ENCODE assay signal across 8 cellular contexts in the genomic region with DNA sequence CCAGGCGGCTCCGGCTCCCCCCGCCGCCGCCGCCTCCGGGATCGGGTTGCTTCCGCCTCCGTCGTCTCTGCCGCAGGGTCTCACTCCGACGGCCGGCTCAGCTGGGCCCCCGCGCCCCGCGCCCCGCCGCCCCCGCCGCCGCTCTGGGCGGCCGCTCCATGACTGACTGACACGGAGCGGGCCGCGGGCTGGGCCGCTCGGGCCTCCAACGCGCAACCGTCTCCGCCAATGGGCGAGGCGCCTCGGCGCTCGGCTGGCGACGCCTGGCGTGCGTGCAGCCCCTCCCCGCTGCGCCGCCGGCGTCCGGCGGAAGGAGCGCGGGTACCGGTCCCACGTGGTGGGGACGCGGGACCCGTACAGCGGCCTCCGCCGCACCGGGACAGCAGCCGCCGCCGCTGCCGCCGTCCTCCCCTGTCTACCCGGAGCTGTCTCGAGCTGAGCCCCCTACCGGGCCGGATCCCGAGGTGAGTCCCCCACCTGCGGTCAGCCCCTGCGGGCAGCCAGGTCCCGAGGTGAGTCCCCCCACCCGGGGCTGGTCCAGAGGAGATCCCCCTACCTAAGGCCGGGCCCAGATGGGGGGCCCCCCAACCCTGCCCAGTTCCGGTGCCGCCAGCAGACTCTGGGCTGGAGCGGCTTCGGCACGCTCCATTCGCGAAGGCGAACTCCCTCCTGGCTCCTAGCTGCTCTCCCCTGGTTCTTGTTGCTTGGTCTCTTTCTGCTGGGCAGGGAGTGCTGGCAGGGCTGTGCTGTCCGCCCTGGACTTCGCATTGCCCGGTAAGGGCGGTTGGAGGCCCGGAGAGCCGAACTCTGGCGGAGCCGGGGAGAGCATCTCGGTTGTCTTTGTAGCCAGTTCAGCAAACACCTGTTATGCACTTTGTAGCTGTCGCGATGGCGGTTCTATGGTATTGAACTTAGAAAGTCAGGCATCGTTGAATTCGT. TPM values are rescaled to one million over a fixed set of nuclear protein-coding genes. Genes with fewer than 3 reads are reported as not detected.
A peak's percentile ranks its signal among the peaks of the same experiment; 100 is the strongest.
DNase-seq lines count a peak whose midpoint lies in the region; ATAC-seq and TF ChIP-seq lines count a peak whose summit lies in the region.

A gene (minus strand): TSS at position 230 of the 939 bp plus-strand sequence. CDS start 11,640 bp downstream, outside the sequence.
A gene (plus strand): TSS at position 355 of the 939 bp plus-strand sequence. CDS start 1,387 bp downstream, outside the sequence.

- peaks cover 36% of the 10 kb centered on the region for H3K4me1 Mint-ChIP-seq in neural crest cell

- H3K9me2 ChIP-seq in DOHH2 (replicated peaks; ENCODE audit: control insufficient read depth, low read length): no peaks in the 10 kb centered on the region
- H3K9me2 ChIP-seq in Karpas-422 (replicated peaks; ENCODE audit: insufficient read depth, low read length): no peaks in the 10 kb centered on the region

- TF ChIP-seq EP300 in stomach (IDR thresholded peaks at IDR 0.05): no peak

- H3K27me3 Mint-ChIP-seq in neural crest cell (ENCODE audit: low read depth): no peaks in the 10 kb centered on the region

- H3K27ac ChIP-seq in DOHH2 (ENCODE audit: low read depth, low read length) (peak within 1 kb of the TSS; percentile 58), Karpas-422 (ENCODE audit: low read length) (peak within 1 kb of the TSS; percentile 68), stomach (peak within 1 kb of the TSS; percentile 86 to 98 (median 91))

- peak within 1 kb of the TSS; percentile 96 for H3K9ac ChIP-seq in Karpas-422 (ENCODE audit: low read length)

- no peaks in the 10 kb centered on the region for H3K36me3 Mint-ChIP-seq in neural crest cell (ENCODE audit: low read depth)

- H3K4me2 ChIP-seq in DOHH2 (ENCODE audit: low read length) (peak within 1 kb of the TSS; percentile 92), Karpas-422 (ENCODE audit: low read depth, low read length, poor library complexity, severe bottlenecking) (peak within 1 kb of the TSS; percentile 80)

- H3K4me1 ChIP-seq in DOHH2 (ENCODE audit: control insufficient read depth, low read length): peaks cover 25% of the 10 kb centered on the region
- H3K4me1 ChIP-seq in Karpas-422 (ENCODE audit: low read length): peaks cover 42% of the 10 kb centered on the region
- peaks cover 31 to 55% (median 43%) of the 10 kb centered on the region in 4 donors for H3K4me1 ChIP-seq in stomach

- WGBS in stomach, 5 donors: 0 to 1% (median 0%) methylated on average over 18 to 96 of the region's 100 CpGs

- no peaks in the 10 kb centered on the region for H3K27me3 ChIP-seq in DOHH2 (ENCODE audit: control insufficient read depth, low read length)
- no peaks in the 10 kb centered on the region for H3K27me3 ChIP-seq in Karpas-422 (ENCODE audit: low read length)
- no peaks in the 10 kb centered on the region for H3K27me3 ChIP-seq in stomach

- DNase-seq in Karpas-422 (peak; percentile 95), SIG-M5 (lab: John Stamatoyannopoulos, UW) (peak; percentile 58), activated gamma-delta T cell (lab: John Stamatoyannopoulos, UW) (peak; percentile 83), foreskin fibroblast (peak; percentile 93 to 97), neural crest cell (ENCODE audit: low read depth, low spot score) (peak; percentile 75), stomach (peak; percentile 90)

- H3K27ac Mint-ChIP-seq in neural crest cell (ENCODE audit: unreplicated experiment): peak within 1 kb of the TSS; percentile 64

- ATAC-seq in GM21737 (IDR thresholded peaks at IDR 0.05; ENCODE audit: unreplicated experiment): peak; percentile 85

- H3K4me3 Mint-ChIP-seq in neural crest cell: peak within 1 kb of the TSS; percentile 97

- peaks cover 4% of the 10 kb centered on the region; the same call in 1 of the 2 replicates for H4K20me1 ChIP-seq in DOHH2 (ENCODE audit: control insufficient read depth, insufficient read depth, low read depth, low read length)
- H4K20me1 ChIP-seq in Karpas-422 (ENCODE audit: insufficient read depth, low read depth, low read length): peaks cover 3% of the 10 kb centered on the region; the same call in 1 of the 2 replicates

- TF ChIP-seq CTCF in DOHH2 (IDR thresholded peaks at IDR 0.05; ENCODE audit: low read depth, low read length, poor library complexity, severe bottlenecking): no peak
- no peak for TF ChIP-seq CTCF in foreskin fibroblast (IDR thresholded peaks at IDR 0.05; ENCODE audit: low read depth, low read length)
- peak; percentile 20 for TF ChIP-seq CTCF in neural crest cell (conservative IDR thresholded peaks at IDR 0.05)
- TF ChIP-seq CTCF in stomach (IDR thresholded peaks at IDR 0.05): peak in 1 of 7 experiments; percentile 20

- H3K9me3 ChIP-seq in DOHH2 (ENCODE audit: control insufficient read depth, insufficient read depth, low read length): no peaks in the 10 kb centered on the region
- H3K9me3 ChIP-seq in Karpas-422 (ENCODE audit: low read length): no peaks in the 10 kb centered on the region
- H3K9me3 ChIP-seq in stomach: no peaks in the 10 kb centered on the region

- intact Hi-C loops in stomach (cut with DNase I; ENCODE audit: low total_unique reads): loop anchor here (5.0 kb wide), 1 partner anchor 64 kb away; no protein-coding TSS in a partner anchor

- H3K9me3 Mint-ChIP-seq in neural crest cell: no peaks in the 10 kb centered on the region

- peak within 1 kb of the TSS; percentile 70; the same call in 1 of the 2 replicates for H2AFZ ChIP-seq in Karpas-422 (ENCODE audit: low read length)

- TF ChIP-seq POLR2A in stomach (IDR thresholded peaks at IDR 0.05): no peak

- H3K4me3 ChIP-seq in DOHH2 (ENCODE audit: low read length) (peak within 1 kb of the TSS; percentile 93), Karpas-422 (ENCODE audit: low read length) (peak within 1 kb of the TSS; percentile 96), foreskin fibroblast (ENCODE audit: low read depth in 1 of 2, low read length in 2 of 2) (peak within 1 kb of the TSS; percentile 82 to 95), stomach (peak within 1 kb of the TSS; percentile 93 to 99 (median 96))

- no peaks in the 10 kb centered on the region for H3F3A ChIP-seq in DOHH2 (ENCODE audit: control insufficient read depth, insufficient read depth)

- H3K36me3 ChIP-seq in DOHH2 (ENCODE audit: control insufficient read depth, low read length) (peaks cover 43% of the 10 kb centered on the region), Karpas-422 (ENCODE audit: insufficient read depth, low read length) (peaks cover 13% of the 10 kb centered on the region; the same call in 1 of the 2 replicates), stomach (peaks cover 0 to 4% (median 1%) of the 10 kb centered on the region in 4 donors)

- H3K79me2 ChIP-seq in DOHH2 (ENCODE audit: control insufficient read depth, low read length): peaks cover 94% of the 10 kb centered on the region
- H3K79me2 ChIP-seq in Karpas-422 (ENCODE audit: low read length): peaks cover 91% of the 10 kb centered on the region

RNA-seq across cellular contexts. Expression of the first gene that starts in this region (rescaled TPM):
- total RNA-seq in Karpas-422 (2014; rRNA removed; shearing (Covaris generic); ENCODE audit: low replicate concordance): 30.7 and 32.6 TPM in 2 replicates
- total RNA-seq in neural crest cell (29.4 and 29.7 TPM in 2 replicates), stomach (10 to 100 TPM in 3 of 5 donors, 1 to 10 TPM in 1, under 1 TPM in 1; 0.29 to 33.8 (median 18.4) TPM)
- 1 to 10 TPM; 5.9 to 9.5 (median 8.2) TPM for polyA plus RNA-seq in stomach

RNA-seq across cellular contexts. Expression of the second gene that starts in this region (rescaled TPM):
- total RNA-seq in Karpas-422 (2014; rRNA removed; shearing (Covaris generic); ENCODE audit: low replicate concordance): 14.1 and 15.0 TPM in 2 replicates
- total RNA-seq in neural crest cell: 25.9 and 27.1 TPM in 2 replicates
- 10 to 100 TPM in 2 of 5 donors, 1 to 10 TPM in 2, not detected in 1; 4.1 to 16.8 (median 8.5) TPM for total RNA-seq in stomach
- polyA plus RNA-seq in stomach: 1 to 10 TPM; 1.5 to 1.7 (median 1.5) TPM

Comparison
In these comparisons a context has a peak if more than half of its experiments do, and no peak if none do; other contexts are left out.
1. Peak in every context shown above with its lines: DNase-seq, ATAC-seq, H3K4me3 ChIP-seq and H3K27ac ChIP-seq.